ENCODE assay signal across 26 cellular contexts in the genomic region with DNA sequence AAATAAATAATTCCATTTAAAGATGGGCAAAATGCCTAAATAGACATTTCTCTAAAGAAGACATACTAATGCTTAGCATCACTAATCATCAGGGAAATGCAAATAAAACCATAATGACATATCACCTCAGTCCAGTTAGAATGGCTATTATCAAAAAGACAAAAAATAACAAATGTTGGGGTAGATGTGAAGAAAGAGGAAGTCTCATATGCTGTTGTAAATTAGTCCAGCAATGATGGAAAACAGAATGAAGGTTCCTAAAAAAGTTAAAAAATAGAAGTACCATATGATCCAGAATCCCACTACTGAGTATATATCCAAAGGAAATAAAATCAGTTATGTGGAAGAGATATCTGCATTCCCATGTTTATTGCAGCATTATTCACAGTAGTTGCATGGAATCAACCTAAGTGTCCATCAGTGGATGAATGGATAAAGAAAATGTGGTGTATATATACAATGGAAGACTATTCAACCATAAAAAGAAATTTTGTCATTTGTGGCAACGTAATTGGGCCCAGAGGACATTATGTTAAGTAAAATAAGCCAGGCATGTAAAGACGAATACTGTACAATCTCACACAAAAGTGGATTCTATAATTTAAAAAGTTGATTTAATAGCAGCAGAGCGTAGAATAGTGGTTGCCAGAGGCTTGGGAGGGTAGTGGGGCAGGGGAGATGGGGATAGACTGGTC.
"Had no signal": no experiment of that assay in that cellular context is flagged by ENCODE, and none has a peak within 500 bp of the region (broad histone marks: within the 10 kb centered on the region; RNA-seq: fewer than 3 reads in every experiment).

No MANE protein-coding gene starts in this region.

- H3K27ac ChIP-seq: brain microvascular endothelial cell, cardiac muscle cell, SJSA1 had no signal

- H3K9me3 ChIP-seq: SJSA1 had no signal

- H3K4me3 Mint-ChIP-seq: activated B cell treated with CpG ODN at 0.5 μM for 24 hours; activated CD4-positive, alpha-beta T cell treated with anti-CD3 and anti-CD28 coated beads, Interleukin-2, amount 10 ng/mL, durations not matched to agents 24 days and 14 days; activated naive CD4-positive, alpha-beta T cell treated with anti-CD3 and anti-CD28 coated beads, Interleukin-2, amount 10 ng/mL, durations not matched to agents 7 days and 5 days; activated naive CD8-positive, alpha-beta T cell treated with anti-CD3 and anti-CD28 coated beads for 36 hours; activated T-cell treated with anti-CD3 and anti-CD28 coated beads, Interleukin-2, amount 50 U/mL, for 72 hours; T-helper 1 cell treated with Interleukin-12 subunit alpha and Interleukin-12 subunit beta and Interleukin-4 antibody, amounts not matched to agents 30 μg/mL and 1 μg/mL, for 36 hours had no signal

- H3K4me3 ChIP-seq: cardiac muscle cell, SJSA1 had no signal

- H3K27me3 ChIP-seq: brain microvascular endothelial cell, cardiac muscle cell, SJSA1 had no signal

- H3K27ac Mint-ChIP-seq: activated B cell treated with CpG ODN at 0.5 μM for 24 hours; activated CD4-positive, alpha-beta T cell treated with anti-CD3 and anti-CD28 coated beads, Interleukin-2, amount 10 ng/mL, durations not matched to agents 24 days and 14 days; activated naive CD4-positive, alpha-beta T cell treated with anti-CD3 and anti-CD28 coated beads, Interleukin-2, amount 10 ng/mL, durations not matched to agents 7 days and 5 days; activated naive CD8-positive, alpha-beta T cell treated with anti-CD3 and anti-CD28 coated beads for 36 hours; activated T-cell treated with anti-CD3 and anti-CD28 coated beads, Interleukin-2, amount 50 U/mL, for 72 hours; activated T-helper 2 cell treated with anti-CD3 and anti-CD28 coated beads, Interferon-gamma antibody, Interleukin-2, Interleukin-4, amounts not matched to agents 10 μg/mL and 5 μg/mL and 100 μg/mL, durations not matched to agents 14 hours and 24 hours and 36 hours; T-helper 1 cell treated with Interleukin-12 subunit alpha and Interleukin-12 subunit beta and Interleukin-4 antibody, amounts not matched to agents 30 μg/mL and 1 μg/mL, for 36 hours had no signal

- DNase-seq: activated B cell treated with CpG ODN at 0.5 μM for 24 hours; activated CD4-positive, alpha-beta T cell treated with anti-CD3 and anti-CD28 coated beads for 1 hour; activated CD4-positive, alpha-beta T cell treated with anti-CD3 and anti-CD28 coated beads, Interleukin-2, amount 10 ng/mL, durations not matched to agents 24 days and 14 days; activated CD4-positive, alpha-beta T cell treated with anti-CD3 and anti-CD28 coated beads, Interleukin-2, amount 50 U/mL, for 48 hours; activated CD8-positive, alpha-beta memory T cell treated with anti-CD3 and anti-CD28 coated beads, Interleukin-2, amount 50 U/mL, for 4 hours; activated gamma-delta T cell treated with Interleukin-2 at 50 U/mL for 16 hours; activated naive CD4-positive, alpha-beta T cell treated with anti-CD3 and anti-CD28 coated beads, Interleukin-2, amount 10 ng/mL, durations not matched to agents 7 days and 5 days; activated naive CD8-positive, alpha-beta T cell treated with anti-CD3 and anti-CD28 coated beads for 36 hours; activated T-cell treated with anti-CD3 and anti-CD28 coated beads, Interleukin-2, amount 50 U/mL, for 72 hours; brain microvascular endothelial cell; NCI-H1092 treated with DMSO at 0.1 percent for 48 hours; NCI-H1417 treated with DMSO at 0.1 percent for 48 hours; NCI-H1694 treated with DMSO at 0.1 percent for 48 hours; NCI-H2029 treated with DMSO at 0.1 percent for 48 hours; NCI-H345; NCI-H510A; NCI-H526 treated with DMSO at 0.1 percent for 48 hours; NK-92 treated with Interleukin-12 subunit alpha and Interleukin-12 subunit beta, amount 100 ng/mL, for 24 hours; OCI-M1; RPMI8226; SHP77 had no signal

- H3K36me3 ChIP-seq: brain microvascular endothelial cell, cardiac muscle cell had no signal

- ATAC-seq: activated T-cell treated with anti-CD3 and anti-CD28 coated beads, Interleukin-2, amount 50 U/mL, for 72 hours; Panc1 had no signal

- H3K27me3 Mint-ChIP-seq: activated B cell treated with CpG ODN at 0.5 μM for 24 hours; activated CD4-positive, alpha-beta T cell treated with anti-CD3 and anti-CD28 coated beads, Interleukin-2, amount 10 ng/mL, durations not matched to agents 24 days and 14 days; activated naive CD4-positive, alpha-beta T cell treated with anti-CD3 and anti-CD28 coated beads, Interleukin-2, amount 10 ng/mL, durations not matched to agents 7 days and 5 days; activated naive CD8-positive, alpha-beta T cell treated with anti-CD3 and anti-CD28 coated beads for 36 hours had no signal

- H3K9me3 Mint-ChIP-seq: activated CD4-positive, alpha-beta T cell treated with anti-CD3 and anti-CD28 coated beads, Interleukin-2, amount 10 ng/mL, durations not matched to agents 24 days and 14 days; activated T-cell treated with anti-CD3 and anti-CD28 coated beads, Interleukin-2, amount 50 U/mL, for 72 hours had no signal

- H3K4me1 Mint-ChIP-seq: activated B cell treated with CpG ODN at 0.5 μM for 24 hours; activated CD4-positive, alpha-beta T cell treated with anti-CD3 and anti-CD28 coated beads, Interleukin-2, amount 10 ng/mL, durations not matched to agents 24 days and 14 days; activated naive CD4-positive, alpha-beta T cell treated with anti-CD3 and anti-CD28 coated beads, Interleukin-2, amount 10 ng/mL, durations not matched to agents 7 days and 5 days; activated naive CD8-positive, alpha-beta T cell treated with anti-CD3 and anti-CD28 coated beads for 36 hours had no signal

- H3K4me1 ChIP-seq: SJSA1 had no signal
